3 cellular contexts compared by ENCODE assay signal in genomic region chr5:135027318-135027698, GRCh38.
TF ChIP-seq lines count a peak whose summit lies in the region.

No MANE protein-coding gene starts in this region.

TF ChIP-seq in GM23338, 12 proteins besides CTCF, POLR2A, EP300 and RAD21 (continued from another document and continues in another):
- TF ChIP-seq REST (IDR thresholded peaks at IDR 0.05; ENCODE audit: unreplicated experiment): no peak
- no peak for TF ChIP-seq ZNF331 (CRISPR knock-in tag; IDR thresholded peaks at IDR 0.05; ENCODE audit: low read depth)

TF ChIP-seq in WTC11, 78 proteins besides CTCF, POLR2A, EP300 and RAD21 (continued from another document):
- TF ChIP-seq, protein P1, sequence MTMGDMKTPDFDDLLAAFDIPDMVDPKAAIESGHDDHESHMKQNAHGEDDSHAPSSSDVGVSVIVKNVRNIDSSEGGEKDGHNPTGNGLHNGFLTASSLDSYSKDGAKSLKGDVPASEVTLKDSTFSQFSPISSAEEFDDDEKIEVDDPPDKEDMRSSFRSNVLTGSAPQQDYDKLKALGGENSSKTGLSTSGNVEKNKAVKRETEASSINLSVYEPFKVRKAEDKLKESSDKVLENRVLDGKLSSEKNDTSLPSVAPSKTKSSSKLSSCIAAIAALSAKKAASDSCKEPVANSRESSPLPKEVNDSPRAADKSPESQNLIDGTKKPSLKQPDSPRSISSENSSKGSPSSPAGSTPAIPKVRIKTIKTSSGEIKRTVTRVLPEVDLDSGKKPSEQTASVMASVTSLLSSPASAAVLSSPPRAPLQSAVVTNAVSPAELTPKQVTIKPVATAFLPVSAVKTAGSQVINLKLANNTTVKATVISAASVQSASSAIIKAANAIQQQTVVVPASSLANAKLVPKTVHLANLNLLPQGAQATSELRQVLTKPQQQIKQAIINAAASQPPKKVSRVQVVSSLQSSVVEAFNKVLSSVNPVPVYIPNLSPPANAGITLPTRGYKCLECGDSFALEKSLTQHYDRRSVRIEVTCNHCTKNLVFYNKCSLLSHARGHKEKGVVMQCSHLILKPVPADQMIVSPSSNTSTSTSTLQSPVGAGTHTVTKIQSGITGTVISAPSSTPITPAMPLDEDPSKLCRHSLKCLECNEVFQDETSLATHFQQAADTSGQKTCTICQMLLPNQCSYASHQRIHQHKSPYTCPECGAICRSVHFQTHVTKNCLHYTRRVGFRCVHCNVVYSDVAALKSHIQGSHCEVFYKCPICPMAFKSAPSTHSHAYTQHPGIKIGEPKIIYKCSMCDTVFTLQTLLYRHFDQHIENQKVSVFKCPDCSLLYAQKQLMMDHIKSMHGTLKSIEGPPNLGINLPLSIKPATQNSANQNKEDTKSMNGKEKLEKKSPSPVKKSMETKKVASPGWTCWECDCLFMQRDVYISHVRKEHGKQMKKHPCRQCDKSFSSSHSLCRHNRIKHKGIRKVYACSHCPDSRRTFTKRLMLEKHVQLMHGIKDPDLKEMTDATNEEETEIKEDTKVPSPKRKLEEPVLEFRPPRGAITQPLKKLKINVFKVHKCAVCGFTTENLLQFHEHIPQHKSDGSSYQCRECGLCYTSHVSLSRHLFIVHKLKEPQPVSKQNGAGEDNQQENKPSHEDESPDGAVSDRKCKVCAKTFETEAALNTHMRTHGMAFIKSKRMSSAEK (CRISPR knock-in tag; IDR thresholded peaks at IDR 0.05; ENCODE audit: borderline replicate concordance): no peak
- TF ChIP-seq FOXK1 (CRISPR knock-in tag; IDR thresholded peaks at IDR 0.05): no peak

TF ChIP-seq in SK-N-SH treated with all-trans-retinoic acid at 6 μM for 48 hours, 23 proteins besides CTCF, POLR2A, EP300 and RAD21 (continued from another document):
- TF ChIP-seq PATZ1 (CRISPR knock-in tag; IDR thresholded peaks at IDR 0.05; ENCODE audit: borderline replicate concordance) (no peak), TCF4 (CRISPR knock-in tag; IDR thresholded peaks at IDR 0.05; ENCODE audit: borderline replicate concordance) (no peak), CSDC2 (CRISPR knock-in tag; IDR thresholded peaks at IDR 0.05) (no peak), ZNF8 (CRISPR knock-in tag; IDR thresholded peaks at IDR 0.05) (no peak), ESRRG (CRISPR knock-in tag; IDR thresholded peaks at IDR 0.05) (no peak), POU6F1 (CRISPR knock-in tag; IDR thresholded peaks at IDR 0.05; ENCODE audit: borderline replicate concordance, low read depth) (no peak), ZC3H10 (CRISPR knock-in tag; IDR thresholded peaks at IDR 0.05) (no peak), GLIS3 (CRISPR knock-in tag; IDR thresholded peaks at IDR 0.05) (no peak), BACH2 (CRISPR knock-in tag; IDR thresholded peaks at IDR 0.05; ENCODE audit: borderline replicate concordance) (no peak), ZFP30 (CRISPR knock-in tag; IDR thresholded peaks at IDR 0.05) (no peak), SNAI2 (CRISPR knock-in tag; IDR thresholded peaks at IDR 0.05) (no peak), PPARA (CRISPR knock-in tag; IDR thresholded peaks at IDR 0.05; ENCODE audit: borderline replicate concordance) (no peak), ZNF70 (CRISPR knock-in tag; IDR thresholded peaks at IDR 0.05) (no peak), CSRNP3 (CRISPR knock-in tag; IDR thresholded peaks at IDR 0.05) (no peak), ARNTL (CRISPR knock-in tag; IDR thresholded peaks at IDR 0.05; ENCODE audit: borderline replicate concordance, low read depth) (no peak), ZNF565 (CRISPR knock-in tag; conservative IDR thresholded peaks at IDR 0.05; ENCODE audit: low read depth) (no peak), ISL1 (CRISPR knock-in tag; IDR thresholded peaks at IDR 0.05) (no peak)
- TF ChIP-seq, protein P2, sequence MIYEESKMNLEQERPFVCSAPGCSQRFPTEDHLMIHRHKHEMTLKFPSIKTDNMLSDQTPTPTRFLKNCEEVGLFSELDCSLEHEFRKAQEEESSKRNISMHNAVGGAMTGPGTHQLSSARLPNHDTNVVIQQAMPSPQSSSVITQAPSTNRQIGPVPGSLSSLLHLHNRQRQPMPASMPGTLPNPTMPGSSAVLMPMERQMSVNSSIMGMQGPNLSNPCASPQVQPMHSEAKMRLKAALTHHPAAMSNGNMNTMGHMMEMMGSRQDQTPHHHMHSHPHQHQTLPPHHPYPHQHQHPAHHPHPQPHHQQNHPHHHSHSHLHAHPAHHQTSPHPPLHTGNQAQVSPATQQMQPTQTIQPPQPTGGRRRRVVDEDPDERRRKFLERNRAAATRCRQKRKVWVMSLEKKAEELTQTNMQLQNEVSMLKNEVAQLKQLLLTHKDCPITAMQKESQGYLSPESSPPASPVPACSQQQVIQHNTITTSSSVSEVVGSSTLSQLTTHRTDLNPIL (CRISPR knock-in tag; IDR thresholded peaks at IDR 0.05; ENCODE audit: low read depth): no peak
